1 cellular context compared by ENCODE assay signal in the genomic region with DNA sequence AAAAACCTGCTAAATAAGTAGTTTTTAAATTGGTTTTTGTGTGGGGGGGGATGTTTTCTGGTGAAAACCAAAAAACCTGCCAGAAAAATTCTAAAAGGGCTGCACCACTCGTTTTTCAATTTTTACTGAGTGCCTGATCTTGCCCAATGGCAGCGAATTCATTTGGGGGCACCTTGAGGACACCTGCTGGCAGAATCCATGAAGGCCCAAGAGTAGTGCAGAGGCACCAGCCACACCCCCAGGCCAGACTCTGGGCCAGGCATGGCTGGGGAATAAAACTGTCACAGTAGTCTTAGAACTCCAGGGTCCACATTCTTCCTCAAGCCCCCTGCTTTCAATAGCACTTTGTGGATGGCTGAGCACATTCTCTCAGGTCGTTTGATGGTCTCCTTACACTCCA.
TF ChIP-seq lines count a peak whose summit lies in the region.

No MANE protein-coding gene starts in this region.

TF ChIP-seq in HepG2, 621 proteins besides CTCF, POLR2A, EP300 and RAD21:
- no peak for TF ChIP-seq ZSCAN22 (CRISPR knock-in tag; IDR thresholded peaks at IDR 0.05)
- no peak for TF ChIP-seq ELF3 (CRISPR knock-in tag; IDR thresholded peaks at IDR 0.05)
- no peak for TF ChIP-seq HNF4A (CRISPR knock-in tag; IDR thresholded peaks at IDR 0.05)
- no peak for TF ChIP-seq SMARCE1 (IDR thresholded peaks at IDR 0.05; ENCODE audit: borderline replicate concordance)
- TF ChIP-seq, protein P1, sequence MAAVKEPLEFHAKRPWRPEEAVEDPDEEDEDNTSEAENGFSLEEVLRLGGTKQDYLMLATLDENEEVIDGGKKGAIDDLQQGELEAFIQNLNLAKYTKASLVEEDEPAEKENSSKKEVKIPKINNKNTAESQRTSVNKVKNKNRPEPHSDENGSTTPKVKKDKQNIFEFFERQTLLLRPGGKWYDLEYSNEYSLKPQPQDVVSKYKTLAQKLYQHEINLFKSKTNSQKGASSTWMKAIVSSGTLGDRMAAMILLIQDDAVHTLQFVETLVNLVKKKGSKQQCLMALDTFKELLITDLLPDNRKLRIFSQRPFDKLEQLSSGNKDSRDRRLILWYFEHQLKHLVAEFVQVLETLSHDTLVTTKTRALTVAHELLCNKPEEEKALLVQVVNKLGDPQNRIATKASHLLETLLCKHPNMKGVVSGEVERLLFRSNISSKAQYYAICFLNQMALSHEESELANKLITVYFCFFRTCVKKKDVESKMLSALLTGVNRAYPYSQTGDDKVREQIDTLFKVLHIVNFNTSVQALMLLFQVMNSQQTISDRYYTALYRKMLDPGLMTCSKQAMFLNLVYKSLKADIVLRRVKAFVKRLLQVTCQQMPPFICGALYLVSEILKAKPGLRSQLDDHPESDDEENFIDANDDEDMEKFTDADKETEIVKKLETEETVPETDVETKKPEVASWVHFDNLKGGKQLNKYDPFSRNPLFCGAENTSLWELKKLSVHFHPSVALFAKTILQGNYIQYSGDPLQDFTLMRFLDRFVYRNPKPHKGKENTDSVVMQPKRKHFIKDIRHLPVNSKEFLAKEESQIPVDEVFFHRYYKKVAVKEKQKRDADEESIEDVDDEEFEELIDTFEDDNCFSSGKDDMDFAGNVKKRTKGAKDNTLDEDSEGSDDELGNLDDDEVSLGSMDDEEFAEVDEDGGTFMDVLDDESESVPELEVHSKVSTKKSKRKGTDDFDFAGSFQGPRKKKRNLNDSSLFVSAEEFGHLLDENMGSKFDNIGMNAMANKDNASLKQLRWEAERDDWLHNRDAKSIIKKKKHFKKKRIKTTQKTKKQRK (IDR thresholded peaks at IDR 0.05; ENCODE audit: low read length) = no peak
- no peak for TF ChIP-seq ZNF577 (CRISPR knock-in tag; IDR thresholded peaks at IDR 0.05; ENCODE audit: borderline replicate concordance, low read depth)
- TF ChIP-seq ZNF441 (CRISPR knock-in tag; IDR thresholded peaks at IDR 0.05; ENCODE audit: borderline replicate concordance) = no peak
- TF ChIP-seq KDM6A (CRISPR knock-in tag; IDR thresholded peaks at IDR 0.05; ENCODE audit: low read depth) = no peak
- no peak for TF ChIP-seq XBP1 (CRISPR knock-in tag; IDR thresholded peaks at IDR 0.05)
- TF ChIP-seq AGO2 (optimal IDR thresholded peaks at IDR 0.05; ENCODE audit: low read depth, low read length) = no peak
- TF ChIP-seq, protein P2, sequence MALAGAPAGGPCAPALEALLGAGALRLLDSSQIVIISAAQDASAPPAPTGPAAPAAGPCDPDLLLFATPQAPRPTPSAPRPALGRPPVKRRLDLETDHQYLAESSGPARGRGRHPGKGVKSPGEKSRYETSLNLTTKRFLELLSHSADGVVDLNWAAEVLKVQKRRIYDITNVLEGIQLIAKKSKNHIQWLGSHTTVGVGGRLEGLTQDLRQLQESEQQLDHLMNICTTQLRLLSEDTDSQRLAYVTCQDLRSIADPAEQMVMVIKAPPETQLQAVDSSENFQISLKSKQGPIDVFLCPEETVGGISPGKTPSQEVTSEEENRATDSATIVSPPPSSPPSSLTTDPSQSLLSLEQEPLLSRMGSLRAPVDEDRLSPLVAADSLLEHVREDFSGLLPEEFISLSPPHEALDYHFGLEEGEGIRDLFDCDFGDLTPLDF (CRISPR knock-in tag; IDR thresholded peaks at IDR 0.05) = no peak
- TF ChIP-seq STAT5B (CRISPR knock-in tag; IDR thresholded peaks at IDR 0.05) = no peak
